1 cellular context compared by ENCODE assay signal in genomic region chr3:160001154-160001760, GRCh38.
TF ChIP-seq lines count a peak whose summit lies in the region.

No MANE protein-coding gene starts in this region.

TF ChIP-seq in GM23338, 12 proteins besides CTCF, POLR2A, EP300 and RAD21 (continued from another document):
- TF ChIP-seq, protein P1, sequence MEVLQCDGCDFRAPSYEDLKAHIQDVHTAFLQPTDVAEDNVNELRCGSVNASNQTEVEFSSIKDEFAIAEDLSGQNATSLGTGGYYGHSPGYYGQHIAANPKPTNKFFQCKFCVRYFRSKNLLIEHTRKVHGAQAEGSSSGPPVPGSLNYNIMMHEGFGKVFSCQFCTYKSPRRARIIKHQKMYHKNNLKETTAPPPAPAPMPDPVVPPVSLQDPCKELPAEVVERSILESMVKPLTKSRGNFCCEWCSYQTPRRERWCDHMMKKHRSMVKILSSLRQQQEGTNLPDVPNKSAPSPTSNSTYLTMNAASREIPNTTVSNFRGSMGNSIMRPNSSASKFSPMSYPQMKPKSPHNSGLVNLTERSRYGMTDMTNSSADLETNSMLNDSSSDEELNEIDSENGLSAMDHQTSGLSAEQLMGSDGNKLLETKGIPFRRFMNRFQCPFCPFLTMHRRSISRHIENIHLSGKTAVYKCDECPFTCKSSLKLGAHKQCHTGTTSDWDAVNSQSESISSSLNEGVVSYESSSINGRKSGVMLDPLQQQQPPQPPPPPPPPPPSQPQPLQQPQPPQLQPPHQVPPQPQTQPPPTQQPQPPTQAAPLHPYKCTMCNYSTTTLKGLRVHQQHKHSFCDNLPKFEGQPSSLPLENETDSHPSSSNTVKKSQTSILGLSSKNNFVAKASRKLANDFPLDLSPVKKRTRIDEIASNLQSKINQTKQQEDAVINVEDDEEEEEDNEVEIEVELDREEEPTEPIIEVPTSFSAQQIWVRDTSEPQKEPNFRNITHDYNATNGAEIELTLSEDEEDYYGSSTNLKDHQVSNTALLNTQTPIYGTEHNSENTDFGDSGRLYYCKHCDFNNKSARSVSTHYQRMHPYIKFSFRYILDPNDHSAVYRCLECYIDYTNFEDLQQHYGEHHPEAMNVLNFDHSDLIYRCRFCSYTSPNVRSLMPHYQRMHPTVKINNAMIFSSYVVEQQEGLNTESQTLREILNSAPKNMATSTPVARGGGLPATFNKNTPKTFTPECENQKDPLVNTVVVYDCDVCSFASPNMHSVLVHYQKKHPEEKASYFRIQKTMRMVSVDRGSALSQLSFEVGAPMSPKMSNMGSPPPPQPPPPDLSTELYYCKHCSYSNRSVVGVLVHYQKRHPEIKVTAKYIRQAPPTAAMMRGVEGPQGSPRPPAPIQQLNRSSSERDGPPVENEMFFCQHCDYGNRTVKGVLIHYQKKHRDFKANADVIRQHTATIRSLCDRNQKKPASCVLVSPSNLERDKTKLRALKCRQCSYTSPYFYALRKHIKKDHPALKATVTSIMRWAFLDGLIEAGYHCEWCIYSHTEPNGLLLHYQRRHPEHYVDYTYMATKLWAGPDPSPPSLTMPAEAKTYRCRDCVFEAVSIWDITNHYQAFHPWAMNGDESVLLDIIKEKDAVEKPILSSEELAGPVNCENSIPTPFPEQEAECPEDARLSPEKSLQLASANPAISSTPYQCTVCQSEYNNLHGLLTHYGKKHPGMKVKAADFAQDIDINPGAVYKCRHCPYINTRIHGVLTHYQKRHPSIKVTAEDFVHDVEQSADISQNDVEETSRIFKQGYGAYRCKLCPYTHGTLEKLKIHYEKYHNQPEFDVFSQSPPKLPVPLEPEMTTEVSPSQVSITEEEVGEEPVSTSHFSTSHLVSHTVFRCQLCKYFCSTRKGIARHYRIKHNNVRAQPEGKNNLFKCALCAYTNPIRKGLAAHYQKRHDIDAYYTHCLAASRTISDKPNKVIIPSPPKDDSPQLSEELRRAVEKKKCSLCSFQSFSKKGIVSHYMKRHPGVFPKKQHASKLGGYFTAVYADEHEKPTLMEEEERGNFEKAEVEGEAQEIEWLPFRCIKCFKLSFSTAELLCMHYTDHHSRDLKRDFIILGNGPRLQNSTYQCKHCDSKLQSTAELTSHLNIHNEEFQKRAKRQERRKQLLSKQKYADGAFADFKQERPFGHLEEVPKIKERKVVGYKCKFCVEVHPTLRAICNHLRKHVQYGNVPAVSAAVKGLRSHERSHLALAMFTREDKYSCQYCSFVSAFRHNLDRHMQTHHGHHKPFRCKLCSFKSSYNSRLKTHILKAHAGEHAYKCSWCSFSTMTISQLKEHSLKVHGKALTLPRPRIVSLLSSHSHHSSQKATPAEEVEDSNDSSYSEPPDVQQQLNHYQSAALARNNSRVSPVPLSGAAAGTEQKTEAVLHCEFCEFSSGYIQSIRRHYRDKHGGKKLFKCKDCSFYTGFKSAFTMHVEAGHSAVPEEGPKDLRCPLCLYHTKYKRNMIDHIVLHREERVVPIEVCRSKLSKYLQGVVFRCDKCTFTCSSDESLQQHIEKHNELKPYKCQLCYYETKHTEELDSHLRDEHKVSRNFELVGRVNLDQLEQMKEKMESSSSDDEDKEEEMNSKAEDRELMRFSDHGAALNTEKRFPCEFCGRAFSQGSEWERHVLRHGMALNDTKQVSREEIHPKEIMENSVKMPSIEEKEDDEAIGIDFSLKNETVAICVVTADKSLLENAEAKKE (CRISPR knock-in tag; IDR thresholded peaks at IDR 0.05): no peak
- TF ChIP-seq, protein P2, sequence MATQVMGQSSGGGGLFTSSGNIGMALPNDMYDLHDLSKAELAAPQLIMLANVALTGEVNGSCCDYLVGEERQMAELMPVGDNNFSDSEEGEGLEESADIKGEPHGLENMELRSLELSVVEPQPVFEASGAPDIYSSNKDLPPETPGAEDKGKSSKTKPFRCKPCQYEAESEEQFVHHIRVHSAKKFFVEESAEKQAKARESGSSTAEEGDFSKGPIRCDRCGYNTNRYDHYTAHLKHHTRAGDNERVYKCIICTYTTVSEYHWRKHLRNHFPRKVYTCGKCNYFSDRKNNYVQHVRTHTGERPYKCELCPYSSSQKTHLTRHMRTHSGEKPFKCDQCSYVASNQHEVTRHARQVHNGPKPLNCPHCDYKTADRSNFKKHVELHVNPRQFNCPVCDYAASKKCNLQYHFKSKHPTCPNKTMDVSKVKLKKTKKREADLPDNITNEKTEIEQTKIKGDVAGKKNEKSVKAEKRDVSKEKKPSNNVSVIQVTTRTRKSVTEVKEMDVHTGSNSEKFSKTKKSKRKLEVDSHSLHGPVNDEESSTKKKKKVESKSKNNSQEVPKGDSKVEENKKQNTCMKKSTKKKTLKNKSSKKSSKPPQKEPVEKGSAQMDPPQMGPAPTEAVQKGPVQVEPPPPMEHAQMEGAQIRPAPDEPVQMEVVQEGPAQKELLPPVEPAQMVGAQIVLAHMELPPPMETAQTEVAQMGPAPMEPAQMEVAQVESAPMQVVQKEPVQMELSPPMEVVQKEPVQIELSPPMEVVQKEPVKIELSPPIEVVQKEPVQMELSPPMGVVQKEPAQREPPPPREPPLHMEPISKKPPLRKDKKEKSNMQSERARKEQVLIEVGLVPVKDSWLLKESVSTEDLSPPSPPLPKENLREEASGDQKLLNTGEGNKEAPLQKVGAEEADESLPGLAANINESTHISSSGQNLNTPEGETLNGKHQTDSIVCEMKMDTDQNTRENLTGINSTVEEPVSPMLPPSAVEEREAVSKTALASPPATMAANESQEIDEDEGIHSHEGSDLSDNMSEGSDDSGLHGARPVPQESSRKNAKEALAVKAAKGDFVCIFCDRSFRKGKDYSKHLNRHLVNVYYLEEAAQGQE (IDR thresholded peaks at IDR 0.05; ENCODE audit: unreplicated experiment): no peak
